In the genomic region with DNA sequence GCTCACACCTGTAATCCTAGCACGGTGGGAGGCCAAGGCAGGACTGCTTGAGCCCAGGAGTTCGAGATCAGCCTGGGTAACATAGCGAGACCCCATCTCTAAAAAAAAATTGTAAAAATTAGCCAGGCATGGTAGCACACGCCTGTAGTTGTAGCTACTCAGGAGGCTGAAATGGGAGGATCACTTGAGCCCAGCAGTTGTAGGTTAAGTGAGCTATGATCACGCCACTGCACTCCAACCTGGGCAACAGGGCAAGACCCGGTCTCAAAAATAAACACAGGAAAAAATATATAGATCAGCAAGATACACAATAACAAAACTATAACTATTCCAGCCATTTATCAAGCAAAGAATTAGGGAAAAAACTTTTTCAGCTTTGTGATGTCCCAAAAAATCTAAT, we compare ENCODE assay signal across 1 cellular context.
TF ChIP-seq lines count a peak whose summit lies in the region.

No MANE protein-coding gene starts in this region.

TF ChIP-seq in GM23338, 12 proteins besides CTCF, POLR2A, EP300 and RAD21 (continued from another document):
- TF ChIP-seq, protein P1, sequence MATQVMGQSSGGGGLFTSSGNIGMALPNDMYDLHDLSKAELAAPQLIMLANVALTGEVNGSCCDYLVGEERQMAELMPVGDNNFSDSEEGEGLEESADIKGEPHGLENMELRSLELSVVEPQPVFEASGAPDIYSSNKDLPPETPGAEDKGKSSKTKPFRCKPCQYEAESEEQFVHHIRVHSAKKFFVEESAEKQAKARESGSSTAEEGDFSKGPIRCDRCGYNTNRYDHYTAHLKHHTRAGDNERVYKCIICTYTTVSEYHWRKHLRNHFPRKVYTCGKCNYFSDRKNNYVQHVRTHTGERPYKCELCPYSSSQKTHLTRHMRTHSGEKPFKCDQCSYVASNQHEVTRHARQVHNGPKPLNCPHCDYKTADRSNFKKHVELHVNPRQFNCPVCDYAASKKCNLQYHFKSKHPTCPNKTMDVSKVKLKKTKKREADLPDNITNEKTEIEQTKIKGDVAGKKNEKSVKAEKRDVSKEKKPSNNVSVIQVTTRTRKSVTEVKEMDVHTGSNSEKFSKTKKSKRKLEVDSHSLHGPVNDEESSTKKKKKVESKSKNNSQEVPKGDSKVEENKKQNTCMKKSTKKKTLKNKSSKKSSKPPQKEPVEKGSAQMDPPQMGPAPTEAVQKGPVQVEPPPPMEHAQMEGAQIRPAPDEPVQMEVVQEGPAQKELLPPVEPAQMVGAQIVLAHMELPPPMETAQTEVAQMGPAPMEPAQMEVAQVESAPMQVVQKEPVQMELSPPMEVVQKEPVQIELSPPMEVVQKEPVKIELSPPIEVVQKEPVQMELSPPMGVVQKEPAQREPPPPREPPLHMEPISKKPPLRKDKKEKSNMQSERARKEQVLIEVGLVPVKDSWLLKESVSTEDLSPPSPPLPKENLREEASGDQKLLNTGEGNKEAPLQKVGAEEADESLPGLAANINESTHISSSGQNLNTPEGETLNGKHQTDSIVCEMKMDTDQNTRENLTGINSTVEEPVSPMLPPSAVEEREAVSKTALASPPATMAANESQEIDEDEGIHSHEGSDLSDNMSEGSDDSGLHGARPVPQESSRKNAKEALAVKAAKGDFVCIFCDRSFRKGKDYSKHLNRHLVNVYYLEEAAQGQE (IDR thresholded peaks at IDR 0.05; ENCODE audit: unreplicated experiment), result no peak
- TF ChIP-seq ETS1 (IDR thresholded peaks at IDR 0.05), result no peak
